ENCODE assay signal across 8 cellular contexts in genomic region chr22:43262990-43263644, GRCh38.
DNase-seq lines count a peak whose midpoint lies in the region; ATAC-seq and TF ChIP-seq lines count a peak whose summit lies in the region.

No MANE protein-coding gene starts in this region.

- peak; percentile 75 to 88 (median 84) for ATAC-seq in right lobe of liver
- no peak for ATAC-seq in GM19455 (IDR thresholded peaks at IDR 0.05; ENCODE audit: unreplicated experiment)

- no peak for TF ChIP-seq CTCF in right lobe of liver (IDR thresholded peaks at IDR 0.05)

- H3K27me3 ChIP-seq in CD4-positive, alpha-beta memory T cell (ENCODE audit: insufficient read depth, low read length), result no peaks in the 10 kb centered on the region
- H3K27me3 ChIP-seq in right lobe of liver, result no peaks in the 10 kb centered on the region

- no peaks in the 10 kb centered on the region for H3K9me3 ChIP-seq in CD4-positive, alpha-beta memory T cell (ENCODE audit: control insufficient read depth in 1 of 2, low read length in 2 of 2)
- H3K9me3 ChIP-seq in KOPT-K1 (ENCODE audit: insufficient read depth, low read length, poor library complexity, severe bottlenecking), result no peaks in the 10 kb centered on the region
- no peaks in the 10 kb centered on the region for H3K9me3 ChIP-seq in right lobe of liver

- H3K36me3 Mint-ChIP-seq in CD4-positive, alpha-beta memory T cell, result no peaks in the 10 kb centered on the region

- no peak for TF ChIP-seq POLR2A in right lobe of liver (IDR thresholded peaks at IDR 0.05)

- CTCF ChIA-PET in CD4-positive, alpha-beta memory T cell (lab: Charles Lee; ENCODE audit: partially characterized antibody), result interaction anchor here (1.0 to 2.9 kb wide), 4 partner anchors 9 to 83 kb away, joined by 4 to 20 read pairs (median 6); no protein-coding TSS in a partner anchor

- peaks cover 27% of the 10 kb centered on the region for H3K4me1 ChIP-seq in CD4-positive, alpha-beta memory T cell (ENCODE audit: insufficient read depth, low read length)
- peaks cover 0 to 33% (median 10%) of the 10 kb centered on the region in 4 donors for H3K4me1 ChIP-seq in right lobe of liver

- peak; percentile 25 to 74 (median 41) for DNase-seq in CD4-positive, alpha-beta memory T cell
- peak; percentile 36 to 44 for DNase-seq in activated T-cell treated with anti-CD3 and anti-CD28 coated beads, Interleukin-2, amount 50 U/mL, for 48 hours
- DNase-seq in right lobe of liver (peak; percentile 68 to 89 (median 83)), hippocampal formation (lab: John Stamatoyannopoulos, UW) (no peak), islet precursor cell (no peak), head of caudate nucleus (no peak)

- H3K4me3 ChIP-seq in CD4-positive, alpha-beta memory T cell (ENCODE audit: low read length in 2 of 2), result peak overlapping the region; percentile 5 to 50
- peak overlapping the region in 1 of 3 donors; percentile 18 for H3K4me3 ChIP-seq in right lobe of liver

- H3K4me3 Mint-ChIP-seq in CD4-positive, alpha-beta memory T cell, result peak overlapping the region; percentile 72 to 90 (median 85)

- H3K27me3 Mint-ChIP-seq in CD4-positive, alpha-beta memory T cell, result no peaks in the 10 kb centered on the region

- no peaks in the 10 kb centered on the region for H3K36me3 ChIP-seq in CD4-positive, alpha-beta memory T cell (ENCODE audit: insufficient read depth, low read length)
- no peaks in the 10 kb centered on the region for H3K36me3 ChIP-seq in KOPT-K1 (ENCODE audit: insufficient read depth, low read length)
- no peaks in the 10 kb centered on the region for H3K36me3 ChIP-seq in right lobe of liver

- intact Hi-C loops in CD4-positive, alpha-beta memory T cell (cut with micrococcal nuclease), result no loop called here
- intact Hi-C loops in right lobe of liver (cut with DNase I), result no loop called here
- intact Hi-C loops in head of caudate nucleus (cut with DNase I), result no loop called here

- no peaks in the 10 kb centered on the region for H3K9me3 Mint-ChIP-seq in CD4-positive, alpha-beta memory T cell

- 20% methylated on average over 12 of the region's 19 CpGs for WGBS in right lobe of liver (ENCODE audit: insufficient coverage, low coverage, low lambda C conversion rate, missing lambda C conversion rate)

- H3K27ac Mint-ChIP-seq in CD4-positive, alpha-beta memory T cell, result peak overlapping the region; percentile 90 to 97 (median 94)

- H3K27ac ChIP-seq in CD4-positive, alpha-beta memory T cell (ENCODE audit: low read depth, low read length), result peak overlapping the region; percentile 65
- H3K27ac ChIP-seq in KOPT-K1 (ENCODE audit: low read depth, low read length, poor library complexity, severe bottlenecking), result peak overlapping the region; percentile 97
- peak overlapping the region; percentile 18 to 69 (median 33) for H3K27ac ChIP-seq in right lobe of liver

- POLR2A ChIA-PET in CD4-positive, alpha-beta memory T cell (lab: Charles Lee; ENCODE audit: partially characterized antibody), result interaction anchor here (1.2 to 2.2 kb wide), 3 partner anchors 23 to 119 kb away, joined by 3 to 13 read pairs (median 9); no protein-coding TSS in a partner anchor

- peaks cover 20 to 38% (median 28%) of the 10 kb centered on the region in 4 donors for H3K4me1 Mint-ChIP-seq in CD4-positive, alpha-beta memory T cell

Comparison
In these comparisons a context has a peak if more than half of its experiments do, and no peak if none do; other contexts are left out.
1. DNase-seq: peak in CD4-positive, alpha-beta memory T cell (5 of 5), activated T-cell treated with anti-CD3 and anti-CD28 coated beads, Interleukin-2, amount 50 U/mL, for 48 hours (2 of 2) and right lobe of liver (3 of 3); none in hippocampal formation (0 of 2), islet precursor cell (single experiment) and head of caudate nucleus (0 of 42).
2. H3K27ac ChIP-seq: peak in every context shown above with its lines; median percentile 97 in KOPT-K1; 65 in CD4-positive, alpha-beta memory T cell; 33 in right lobe of liver.